8 cellular contexts compared by ENCODE assay signal in genomic region chr10:99731296-99732032, GRCh38. TPM values are rescaled to one million over a fixed set of nuclear protein-coding genes. Genes with fewer than 3 reads are reported as not detected.
A peak's percentile ranks its signal among the peaks of the same experiment; 100 is the strongest.
DNase-seq lines count a peak whose midpoint lies in the region; ATAC-seq, FAIRE-seq and TF ChIP-seq lines count a peak whose summit lies in the region.

No MANE protein-coding gene starts in this region.

- no peaks in the 10 kb centered on the region for H3K9me1 ChIP-seq in K562 (ENCODE audit: control insufficient read depth, insufficient read depth, low read length)

- H3K27me3 ChIP-seq in K562 (ENCODE audit: control insufficient read depth in 2 of 2, insufficient read depth in 2 of 2, low read length in 2 of 2) (no peaks in the 10 kb centered on the region), mesendoderm (ENCODE audit: insufficient read depth, low read length, poor library complexity) (no peaks in the 10 kb centered on the region)

- no peak for TF ChIP-seq RAD21 in K562 (CRISPR knock-in tag; conservative IDR thresholded peaks at IDR 0.05 in 1 of 2, IDR thresholded peaks at IDR 0.05 in 1 of 2)

- no peak overlapping the region for H2BK15ac ChIP-seq in mesendoderm (replicated peaks; ENCODE audit: low read depth)

- no peak overlapping the region for H2BK120ac ChIP-seq in mesendoderm (ENCODE audit: low read depth, low read length)

- no peaks in the 10 kb centered on the region for H3K9me3 ChIP-seq in K562 (replicated peaks; ENCODE audit: control insufficient read depth, insufficient read depth, low read depth, low read length)

- peak overlapping the region; percentile 87 for H3K4me2 ChIP-seq in K562 (ENCODE audit: insufficient read depth, low read length)
- peak overlapping the region; percentile 48 for H3K4me2 ChIP-seq in mesendoderm (ENCODE audit: low read length)

- intact Hi-C loops in K562 (cut with micrococcal nuclease) = no loop called here

- H3K56ac ChIP-seq in mesendoderm (ENCODE audit: low read length) = peak overlapping the region; percentile 98

- peak overlapping the region; percentile 95 for H3K23ac ChIP-seq in mesendoderm (ENCODE audit: low read length)

- no peak overlapping the region for H4K5ac ChIP-seq in mesendoderm (ENCODE audit: low read length)

- H3K18ac ChIP-seq in mesendoderm (ENCODE audit: low read length) = peak overlapping the region; percentile 24

- H4K20me1 ChIP-seq in K562 (replicated peaks; ENCODE audit: control insufficient read depth, insufficient read depth, low read length) = no peaks in the 10 kb centered on the region

- peak; percentile 42 for ATAC-seq in GM18517 (IDR thresholded peaks at IDR 0.05; ENCODE audit: unreplicated experiment)
- peak; percentile 13 for ATAC-seq in HG03469 (IDR thresholded peaks at IDR 0.05; ENCODE audit: unreplicated experiment)
- ATAC-seq in K562 = no peak; the same call in 2 of the 3 replicates
- ATAC-seq in GM18519 (IDR thresholded peaks at IDR 0.05; ENCODE audit: low FRiP score, unreplicated experiment) = no peak

- CTCF ChIA-PET in K562 (lab: Yijun Ruan, JAX; ENCODE audit: low intra/inter-chr PET ratio) = no interaction called here

- DNase-seq in K562 (ENCODE audit: extremely low read depth in 1 of 4, low spot score in 3 of 4) (no peak), mesendoderm (no peak), NCI-H345 (lab: John Stamatoyannopoulos, UW) (no peak)
- no peak for DNase-seq in activated effector memory CD4-positive, alpha-beta T cell treated with anti-CD3 and anti-CD28 coated beads, Interleukin-2, amount 50 U/mL, for 16 hours
- DNase-seq in activated CD8-positive, alpha-beta memory T cell treated with anti-CD3 and anti-CD28 coated beads, Interleukin-2, amount 50 U/mL, for 48 hours = no peak

- no peak for TF ChIP-seq POLR2A in K562 (conservative IDR thresholded peaks at IDR 0.05)

- H3K79me2 ChIP-seq in K562 (ENCODE audit: control insufficient read depth, insufficient read depth, low read length) (peaks cover 34% of the 10 kb centered on the region), mesendoderm (ENCODE audit: control insufficient read depth, insufficient read depth, low read length) (no peaks in the 10 kb centered on the region)

- H2BK5ac ChIP-seq in mesendoderm (ENCODE audit: low read length) = peak overlapping the region; percentile 89

- H3K9ac ChIP-seq in K562 (ENCODE audit: insufficient read depth in 1 of 2, low read depth in 2 of 2, low read length in 2 of 2) (peak overlapping the region; percentile 83 to 97), mesendoderm (ENCODE audit: low read length) (peak overlapping the region; percentile 98)

- H3K4me3 ChIP-seq in K562 (peak overlapping the region; percentile 82), mesendoderm (ENCODE audit: low read length) (peak overlapping the region; percentile 94)

- TSS peak; percentile 86 for BruUV-seq in K562 (replicated peaks; lab: Mats Ljungman, UMichigan)

- no peak for TF ChIP-seq CTCF in K562 (IDR thresholded peaks at IDR 0.05 in 2 of 3, conservative IDR thresholded peaks at IDR 0.05 in 1 of 3; ENCODE audit: insufficient read depth in 2 of 3, low read depth in 1 of 3, low read length in 3 of 3)

- H2AK5ac ChIP-seq in mesendoderm (ENCODE audit: low read length) = no peak overlapping the region

- no peaks in the 10 kb centered on the region; a peak in 2 of 5 replicates for H3K4me1 ChIP-seq in K562 (replicated peaks in 1 of 2; ENCODE audit: control insufficient read depth in 2 of 2, insufficient read depth in 2 of 2, low read length in 2 of 2)
- no peaks in the 10 kb centered on the region for H3K4me1 ChIP-seq in mesendoderm (ENCODE audit: control insufficient read depth, low read depth, low read length)

- no peak for TF ChIP-seq EP300 in K562 (IDR thresholded peaks at IDR 0.05; ENCODE audit: low read length)

- H3K36me3 ChIP-seq in K562 (ENCODE audit: control insufficient read depth, insufficient read depth, low read length) (peaks cover 19% of the 10 kb centered on the region; the same call in 2 of the 3 replicates), mesendoderm (ENCODE audit: control insufficient read depth, insufficient read depth, low read length) (no peaks in the 10 kb centered on the region)

- no peak overlapping the region for H3K4ac ChIP-seq in mesendoderm (ENCODE audit: low read depth, low read length)

- no peak overlapping the region for H4K8ac ChIP-seq in mesendoderm (ENCODE audit: low read depth, low read length)

- peak overlapping the region; percentile 94 for H2AFZ ChIP-seq in K562 (ENCODE audit: low read depth, low read length)

- POLR2A ChIA-PET in K562 (lab: Yijun Ruan, JAX) = interaction anchor here (1.3 to 2.7 kb wide), 4 partner anchors 11 to 301 kb away, joined by 4 to 16 read pairs (median 4); partner anchors contain the start of gene GOT1

- peak overlapping the region; percentile 70 for H3K27ac ChIP-seq in K562 (ENCODE audit: extremely low read depth, low read depth, low read length)
- peak overlapping the region; percentile 74 for H3K27ac ChIP-seq in mesendoderm (ENCODE audit: low read depth, low read length)

- WGBS in K562 (ENCODE audit: insufficient coverage, low coverage, missing lambda C conversion rate) = 2% methylated on average over 14 of the region's 16 CpGs
- WGBS in mesendoderm (ENCODE audit: extremely low coverage, insufficient coverage, low lambda C conversion rate) = no CpG with 5 or more reads among the region's 16 CpGs

- FAIRE-seq in K562 (lab: Jason Lieb, UNC) = peak; percentile 26

- in situ Hi-C loops in K562 (cut with MboI) = no loop called here

- H3K79me1 ChIP-seq in mesendoderm (ENCODE audit: low read length) = peaks cover 3% of the 10 kb centered on the region

RNA-seq across cellular contexts. Expression of gene COX15, which starts 0.5 kb away (rescaled TPM):
- total RNA-seq in K562 (2011; cell fraction: chromatin; rRNA removed; ENCODE audit: low replicate concordance) = 12.4 and 24.7 TPM in 2 replicates
- 10.5 and 11.8 TPM in 2 replicates for total RNA-seq in K562 (2011; cell fraction: nucleolus; rRNA removed)
- 16.9 and 26.6 TPM in 2 replicates for total RNA-seq in K562 (2011; cell fraction: nucleoplasm; rRNA removed)
- total RNA-seq in K562 (2014; rRNA removed) = 18.2 and 20.0 TPM in 2 replicates
- 23.7 and 25.4 TPM in 2 replicates for total RNA-seq in K562 (2014; rRNA removed; fragmentation: Illumina TruSeq; extraction: Trizol)
- total RNA-seq in K562 (2015; rRNA removed; fragmentation: Illumina TruSeq; extraction: Trizol) = 18.1 and 19.1 TPM in 2 replicates
- 26.5 and 28.2 TPM in 2 replicates for total RNA-seq in K562 (2021)
- 19.1 and 23.9 TPM in 2 replicates for polyA plus RNA-seq in K562 (2011; rRNA removed)
- polyA plus RNA-seq in K562 (2011; cell fraction: cytosol; rRNA removed) = 9.2 and 12.2 TPM in 2 replicates
- polyA plus RNA-seq in K562 (2011; cell fraction: nucleus; rRNA removed) = 15.9 and 17.6 TPM in 2 replicates
- polyA plus RNA-seq in K562 (2012) = 22.1 and 23.4 TPM in 2 replicates
- 24.4 and 25.7 TPM in 2 replicates for polyA plus RNA-seq in K562 (2014; fragmentation: Illumina TruSeq; extraction: Trizol)
- polyA plus RNA-seq in K562 (2014; fragmentation: Nextera tagmentation; extraction: Ambion mirVana) = 10 to 100 TPM; 44.4 to 45.1 TPM
- polyA plus RNA-seq in K562 (2014; rRNA removed) = 15.0 and 17.4 TPM in 2 replicates
- polyA minus RNA-seq in K562 (2011; rRNA and poly(A)+ RNA removed) = 16.1 and 23.9 TPM in 2 replicates
- polyA minus RNA-seq in K562 (2011; cell fraction: cytosol; rRNA and poly(A)+ RNA removed) = 9.1 and 12.5 TPM in 2 replicates
- polyA minus RNA-seq in K562 (2011; cell fraction: nucleus; rRNA and poly(A)+ RNA removed) = 5.3 and 6.4 TPM in 2 replicates
- 16.7 TPM for polyA plus RNA-seq in mesendoderm (2013, experiment 1 of 2)
- 16.4 TPM for polyA plus RNA-seq in mesendoderm (2013, experiment 2 of 2)

RNA-seq across cellular contexts. Expression of gene CUTC, which starts 0.6 kb away (rescaled TPM):
- 16.0 and 22.1 TPM in 2 replicates for total RNA-seq in K562 (2011; cell fraction: chromatin; rRNA removed; ENCODE audit: low replicate concordance)
- 7.2 and 11.4 TPM in 2 replicates for total RNA-seq in K562 (2011; cell fraction: nucleolus; rRNA removed)
- 13.0 and 13.9 TPM in 2 replicates for total RNA-seq in K562 (2011; cell fraction: nucleoplasm; rRNA removed)
- 16.7 and 23.4 TPM in 2 replicates for total RNA-seq in K562 (2014; rRNA removed)
- total RNA-seq in K562 (2014; rRNA removed; fragmentation: Illumina TruSeq; extraction: Trizol) = 32.3 and 34.7 TPM in 2 replicates
- 27.3 and 30.3 TPM in 2 replicates for total RNA-seq in K562 (2015; rRNA removed; fragmentation: Illumina TruSeq; extraction: Trizol)
- 18.6 and 21.6 TPM in 2 replicates for total RNA-seq in K562 (2021)
- 38.8 and 49.0 TPM in 2 replicates for polyA plus RNA-seq in K562 (2011; rRNA removed)
- polyA plus RNA-seq in K562 (2011; cell fraction: cytosol; rRNA removed) = 14.0 and 27.7 TPM in 2 replicates
- 14.7 and 19.7 TPM in 2 replicates for polyA plus RNA-seq in K562 (2011; cell fraction: nucleus; rRNA removed)
- polyA plus RNA-seq in K562 (2012) = 17.6 and 26.0 TPM in 2 replicates
- 30.1 and 34.7 TPM in 2 replicates for polyA plus RNA-seq in K562 (2014; fragmentation: Illumina TruSeq; extraction: Trizol)
- 10 to 100 TPM; 47.5 to 69.3 TPM for polyA plus RNA-seq in K562 (2014; fragmentation: Nextera tagmentation; extraction: Ambion mirVana)
- polyA plus RNA-seq in K562 (2014; rRNA removed) = 35.4 and 36.0 TPM in 2 replicates
- polyA minus RNA-seq in K562 (2011; rRNA and poly(A)+ RNA removed) = 30.4 and 40.7 TPM in 2 replicates
- 9.6 and 11.0 TPM in 2 replicates for polyA minus RNA-seq in K562 (2011; cell fraction: cytosol; rRNA and poly(A)+ RNA removed)
- polyA minus RNA-seq in K562 (2011; cell fraction: nucleus; rRNA and poly(A)+ RNA removed) = 9.3 and 17.5 TPM in 2 replicates
- 24.3 TPM for polyA plus RNA-seq in mesendoderm (2013, experiment 1 of 2)
- 23.4 TPM for polyA plus RNA-seq in mesendoderm (2013, experiment 2 of 2)

RNA-seq across cellular contexts. Expression of gene ABCC2, which starts 51.0 kb away (rescaled TPM):
- total RNA-seq in K562 (2011; cell fraction: chromatin; rRNA removed; ENCODE audit: low replicate concordance) = 0.86 and 1.1 TPM in 2 replicates
- total RNA-seq in K562 (2011; cell fraction: nucleolus; rRNA removed) = 0.13 and 0.17 TPM in 2 replicates
- 0.07 TPM in 1 of 2 replicates, not detected in the other for total RNA-seq in K562 (2011; cell fraction: nucleoplasm; rRNA removed)
- total RNA-seq in K562 (2014; rRNA removed) = 0.05 and 0.24 TPM in 2 replicates
- total RNA-seq in K562 (2014; rRNA removed; fragmentation: Illumina TruSeq; extraction: Trizol) = 0.11 and 0.19 TPM in 2 replicates
- total RNA-seq in K562 (2015; rRNA removed; fragmentation: Illumina TruSeq; extraction: Trizol) = 0.11 and 0.18 TPM in 2 replicates
- 0.11 and 0.34 TPM in 2 replicates for total RNA-seq in K562 (2021)
- 0.14 and 0.22 TPM in 2 replicates for polyA plus RNA-seq in K562 (2011; rRNA removed)
- 0.16 and 0.21 TPM in 2 replicates for polyA plus RNA-seq in K562 (2011; cell fraction: cytosol; rRNA removed)
- polyA plus RNA-seq in K562 (2011; cell fraction: nucleus; rRNA removed) = 0.60 and 0.66 TPM in 2 replicates
- 0.07 and 0.08 TPM in 2 replicates for polyA plus RNA-seq in K562 (2012)
- polyA plus RNA-seq in K562 (2014; fragmentation: Illumina TruSeq; extraction: Trizol) = 0.09 and 0.17 TPM in 2 replicates
- polyA plus RNA-seq in K562 (2014; fragmentation: Nextera tagmentation; extraction: Ambion mirVana) = under 1 TPM in 1 of 2 experiments, not detected in 1; 0.03 TPM
- polyA plus RNA-seq in K562 (2014; rRNA removed) = 0.04 TPM in 1 of 2 replicates, not detected in the other
- 0.21 and 0.39 TPM in 2 replicates for polyA minus RNA-seq in K562 (2011; rRNA and poly(A)+ RNA removed)
- polyA minus RNA-seq in K562 (2011; cell fraction: cytosol; rRNA and poly(A)+ RNA removed) = 2.1 and 2.8 TPM in 2 replicates
- 0.67 and 0.81 TPM in 2 replicates for polyA minus RNA-seq in K562 (2011; cell fraction: nucleus; rRNA and poly(A)+ RNA removed)
- 0.15 TPM for polyA plus RNA-seq in mesendoderm (2013, experiment 1 of 2)
- 0.14 TPM for polyA plus RNA-seq in mesendoderm (2013, experiment 2 of 2)

Comparison
In these comparisons a context has a peak if more than half of its experiments do, and no peak if none do; other contexts are left out.
1. ATAC-seq: peak in GM18517 (single experiment) and HG03469 (single experiment); none in K562 (single experiment) and GM18519 (single experiment).